Comparison of ENCODE assay signal across 8 cellular contexts in genomic region chr1:12063141-12064072, GRCh38. TPM values are rescaled to one million over a fixed set of nuclear protein-coding genes. Genes with fewer than 3 reads are reported as not detected.
DNase-seq lines count a peak whose midpoint lies in the region; ATAC-seq, FAIRE-seq and TF ChIP-seq lines count a peak whose summit lies in the region.

TSS of gene TNFRSF8 (plus strand) at chr1:12063303. CDS start at chr1:12063599, 296 bp downstream.

- H3K27me3 Mint-ChIP-seq in Calu3 (ENCODE audit: unreplicated experiment), result peaks cover 82% of the 10 kb centered on the region

- no peak for TF ChIP-seq CTCF in Calu3 (IDR thresholded peaks at IDR 0.05; ENCODE audit: unreplicated experiment)

- H3K4me3 Mint-ChIP-seq in Calu3 (ENCODE audit: low read depth, unreplicated experiment), result no peak within 1 kb of the TSS

- H3K27me3 ChIP-seq in effector memory CD4-positive, alpha-beta T cell (replicated peaks; ENCODE audit: control insufficient read depth, insufficient read depth, low read length, poor library complexity, severe bottlenecking), result peaks cover 22% of the 10 kb centered on the region
- H3K27me3 ChIP-seq in aorta (ENCODE audit: control insufficient read depth in 1 of 2, insufficient read depth in 2 of 2, low read length in 1 of 2), result no peaks in the 10 kb centered on the region

- intact Hi-C loops in aorta (cut with DNase I), result no loop called here
- intact Hi-C loops in Calu3 (cut with micrococcal nuclease; ENCODE audit: unreplicated experiment), result no loop called here

- H3K4me3 ChIP-seq in effector memory CD4-positive, alpha-beta T cell (ENCODE audit: insufficient read depth, low read depth, low read length, poor library complexity, severe bottlenecking), result peak within 1 kb of the TSS; percentile 37
- H3K4me3 ChIP-seq in skin epidermis (peak within 1 kb of the TSS in 4 of 7 experiments; percentile 0 to 17 (median 4)), aorta (ENCODE audit: low read length in 2 of 2) (no peak within 1 kb of the TSS)

- no peaks in the 10 kb centered on the region for H3K9me3 ChIP-seq in effector memory CD4-positive, alpha-beta T cell (ENCODE audit: control insufficient read depth, low read length)
- peaks cover 3% of the 10 kb centered on the region for H3K9me3 ChIP-seq in aorta (ENCODE audit: control insufficient read depth, low read length)

- no TSS peak for BruUV-seq in Calu3 (replicated peaks; lab: Mats Ljungman, UMichigan)

- ATAC-seq in SK-N-SH treated with all-trans-retinoic acid at 6 μM for 48 hours (peak; percentile 47), aorta (ENCODE audit: low FRiP score) (no peak)

- DNase-seq in GM12891 (ENCODE audit: insufficient read length, low spot score) (no peak), RCC 7860 (ENCODE audit: low spot score) (no peak), aorta (no peak), NCI-H524 treated with DMSO at 0.1 percent for 48 hours (lab: John Stamatoyannopoulos, UW) (no peak), Calu3 (no peak)
- DNase-seq in effector memory CD4-positive, alpha-beta T cell, result no peak

- no peak within 1 kb of the TSS for H3K27ac Mint-ChIP-seq in Calu3 (ENCODE audit: unreplicated experiment)

- H3K4me1 Mint-ChIP-seq in Calu3 (ENCODE audit: low read depth, unreplicated experiment), result no peaks in the 10 kb centered on the region

- H3K4me1 ChIP-seq in effector memory CD4-positive, alpha-beta T cell (ENCODE audit: control insufficient read depth, insufficient read depth, low read length, poor library complexity, severe bottlenecking), result peaks cover 24% of the 10 kb centered on the region
- H3K4me1 ChIP-seq in aorta (ENCODE audit: control insufficient read depth in 1 of 2, insufficient read depth in 2 of 2, low read length in 2 of 2), result no peaks in the 10 kb centered on the region

- peak; percentile 87 for FAIRE-seq in GM12891 (lab: Jason Lieb, UNC)
- no peak for FAIRE-seq in RCC 7860 (lab: Jason Lieb, UNC)

- no peaks in the 10 kb centered on the region for H3K36me3 Mint-ChIP-seq in Calu3 (ENCODE audit: insufficient read depth, unreplicated experiment)

- H3K9me3 Mint-ChIP-seq in Calu3 (ENCODE audit: low read depth, unreplicated experiment), result no peaks in the 10 kb centered on the region

- no peak within 1 kb of the TSS for H3K27ac ChIP-seq in effector memory CD4-positive, alpha-beta T cell (ENCODE audit: insufficient read depth, low read length, poor library complexity, severe bottlenecking)
- peak within 1 kb of the TSS in 2 of 21 experiments; percentile 5 to 21 for H3K27ac ChIP-seq in skin epidermis
- no peak within 1 kb of the TSS for H3K27ac ChIP-seq in aorta (ENCODE audit: low read depth in 1 of 2, low read length in 2 of 2)

- CTCF ChIA-PET in Calu3 (lab: Charles Lee), result no interaction called here

- WGBS in aorta, 2 donors, result 2% methylated on average over 69 to 72 of the region's 72 CpGs

- no peaks in the 10 kb centered on the region for H3K36me3 ChIP-seq in effector memory CD4-positive, alpha-beta T cell (ENCODE audit: control insufficient read depth, insufficient read depth, low read length)
- H3K36me3 ChIP-seq in aorta (ENCODE audit: control insufficient read depth in 1 of 2, insufficient read depth in 2 of 2, low read length in 1 of 2), result no peaks in the 10 kb centered on the region

- no peak for TF ChIP-seq POLR2A in GM12891 (IDR thresholded peaks at IDR 0.05; ENCODE audit: low read depth, low read length)

TF ChIP-seq in GM12891, 5 proteins besides CTCF, POLR2A, EP300 and RAD21:
- peak; percentile 39; the same call in 1 of the 2 replicates for TF ChIP-seq POU2F2 (IDR thresholded peaks at IDR 0.05; ENCODE audit: low read depth, low read length)
- TF ChIP-seq PAX5 (IDR thresholded peaks at IDR 0.05; ENCODE audit: insufficient read depth, low read length, severe bottlenecking), result no peak
- no peak for TF ChIP-seq POLR2AphosphoS5 (IDR thresholded peaks at IDR 0.05; ENCODE audit: low read depth, low read length)
- peak; percentile 31; the same call in 1 of the 2 replicates for TF ChIP-seq TAF1 (IDR thresholded peaks at IDR 0.05; ENCODE audit: low read depth, low read length)

TF ChIP-seq in SK-N-SH treated with all-trans-retinoic acid at 6 μM for 48 hours, 23 proteins besides CTCF, POLR2A, EP300 and RAD21:
- no peak for TF ChIP-seq ZNF8 (CRISPR knock-in tag; IDR thresholded peaks at IDR 0.05)
- TF ChIP-seq ZFP30 (CRISPR knock-in tag; IDR thresholded peaks at IDR 0.05), result no peak
- TF ChIP-seq OSR1 (CRISPR knock-in tag; IDR thresholded peaks at IDR 0.05), result no peak
- TF ChIP-seq GLIS3 (CRISPR knock-in tag; IDR thresholded peaks at IDR 0.05), result no peak
- TF ChIP-seq PATZ1 (CRISPR knock-in tag; IDR thresholded peaks at IDR 0.05; ENCODE audit: borderline replicate concordance), result no peak
- TF ChIP-seq CSRNP3 (CRISPR knock-in tag; IDR thresholded peaks at IDR 0.05), result no peak
- TF ChIP-seq ZFP3 (CRISPR knock-in tag; IDR thresholded peaks at IDR 0.05), result no peak
- TF ChIP-seq ISL1 (CRISPR knock-in tag; IDR thresholded peaks at IDR 0.05), result no peak
- no peak for TF ChIP-seq ZNF70 (CRISPR knock-in tag; IDR thresholded peaks at IDR 0.05)
- no peak for TF ChIP-seq ESRRG (CRISPR knock-in tag; IDR thresholded peaks at IDR 0.05)
- TF ChIP-seq TCF4 (CRISPR knock-in tag; IDR thresholded peaks at IDR 0.05; ENCODE audit: borderline replicate concordance), result no peak
- no peak for TF ChIP-seq ARNTL (CRISPR knock-in tag; IDR thresholded peaks at IDR 0.05; ENCODE audit: borderline replicate concordance, low read depth)
- TF ChIP-seq SNAI2 (CRISPR knock-in tag; IDR thresholded peaks at IDR 0.05), result no peak
- no peak for TF ChIP-seq POU6F1 (CRISPR knock-in tag; IDR thresholded peaks at IDR 0.05; ENCODE audit: borderline replicate concordance, low read depth)

RNA-seq across cellular contexts. Expression of gene TNFRSF8, which starts in this region (rescaled TPM):
- polyA plus RNA-seq in GM12891 (2012; ENCODE audit: low read depth, missing spikeins), result 54.1 TPM
- total RNA-seq in aorta, result 1 to 10 TPM in 1 of 2 donors, under 1 TPM in 1; 0.88 to 4.7 TPM
- 1 to 10 TPM in 1 of 2 donors, under 1 TPM in 1; 0.74 to 1.8 TPM for polyA plus RNA-seq in aorta
- total RNA-seq in Calu3 (2022), result not detected in 2 replicates

Comparison
In these comparisons a context has a peak if more than half of its experiments do, and no peak if none do; other contexts are left out.
1. H3K4me3 ChIP-seq: peak in effector memory CD4-positive, alpha-beta T cell (single experiment) and skin epidermis (4 of 7); none in aorta (0 of 2).